In genomic region chr6:24926639-24927038, GRCh38 we compare ENCODE assay signal across 16 cellular contexts. TPM values are rescaled to one million over a fixed set of nuclear protein-coding genes. Genes with fewer than 3 reads are reported as not detected.
DNase-seq lines count a peak whose midpoint lies in the region; ATAC-seq lines count a peak whose summit lies in the region.
"Had no signal": no experiment of that assay in that cellular context is flagged by ENCODE, and none has a peak within 500 bp of the region (broad histone marks: within the 10 kb centered on the region; RNA-seq: fewer than 3 reads in every experiment).

No MANE protein-coding gene starts in this region.

- H3K9me3 Mint-ChIP-seq in T-cell = peaks cover 0 to 6% (median 0%) of the 10 kb centered on the region in 3 donors
- peaks cover 0 to 4% of the 10 kb centered on the region in 2 donors for H3K9me3 Mint-ChIP-seq in effector memory CD8-positive, alpha-beta T cell

- peaks cover 69% of the 10 kb centered on the region for H3K36me3 Mint-ChIP-seq in T-cell
- H3K36me3 Mint-ChIP-seq in effector memory CD8-positive, alpha-beta T cell (ENCODE audit: insufficient read depth) = peaks cover 80% of the 10 kb centered on the region

- CTCF ChIA-PET in T-cell (lab: Charles Lee) = interaction anchor here (0.9 to 2.0 kb wide), 11 partner anchors 8 to 144 kb away, joined by 3 to 22 read pairs (median 5); partner anchors contain the start of gene RIPOR2 (in 2 of the 2)

- peak overlapping the region; percentile 76 to 93 (median 85) for H3K4me3 Mint-ChIP-seq in T-cell
- H3K4me3 Mint-ChIP-seq in effector memory CD8-positive, alpha-beta T cell = peak overlapping the region; percentile 77 to 99

- H3K4me1 Mint-ChIP-seq in T-cell = peaks cover 87 to 98% (median 91%) of the 10 kb centered on the region in 3 donors
- peaks cover 53 to 58% of the 10 kb centered on the region in 2 donors for H3K4me1 Mint-ChIP-seq in effector memory CD8-positive, alpha-beta T cell (ENCODE audit: low read depth in 2 of 2)

- no peaks in the 10 kb centered on the region for H3K27me3 Mint-ChIP-seq in T-cell
- no peaks in the 10 kb centered on the region for H3K27me3 Mint-ChIP-seq in effector memory CD8-positive, alpha-beta T cell

- ATAC-seq in T-cell (replicated peaks in 1 of 4) (peak in 1 of 4 experiments; percentile 9), HG02973 (IDR thresholded peaks at IDR 0.05; ENCODE audit: unreplicated experiment) (no peak), GM21423 (IDR thresholded peaks at IDR 0.05; ENCODE audit: unreplicated experiment) (no peak)
- peak; percentile 7 for ATAC-seq in effector memory CD8-positive, alpha-beta T cell (replicated peaks)
- ATAC-seq: Right ventricle myocardium inferior had no signal

- POLR2A ChIA-PET in T-cell (lab: Charles Lee) = interaction anchor here in 1 of 2 donors (1.0 kb wide), 1 partner anchor 38 kb away, joined by 4 read pairs; no protein-coding TSS in a partner anchor

- H3K27ac ChIP-seq in substantia nigra (ENCODE audit: low read depth, low read length, poor library complexity, severe bottlenecking) = no peak overlapping the region
- H3K27ac ChIP-seq: cardiac muscle cell had no signal

- DNase-seq in stimulated activated CD4-positive, alpha-beta T cell treated with anti-CD3 and anti-CD28 coated beads, Interleukin-4, amount 100 ng/mL, for 24 hours = peak; percentile 3
- DNase-seq in stimulated activated CD4-positive, alpha-beta T cell treated with anti-CD3 and anti-CD28 coated beads, Interleukin-4, amount 100 ng/mL, for 4 hours = no peak
- DNase-seq in T-cell = no peak
- DNase-seq in effector memory CD8-positive, alpha-beta T cell = no peak
- DNase-seq in SIG-M5 treated with dmso at 0.1 percent for 504 hours (lab: John Stamatoyannopoulos, UW; ENCODE audit: unreplicated experiment) = no peak
- DNase-seq in substantia nigra (lab: John Stamatoyannopoulos, UW) = no peak
- DNase-seq: AML-193; left colon; NCI-H1436; NCI-H2227 treated with DMSO at 0.1 percent for 48 hours; NK-92 treated with Interleukin-12 subunit alpha and Interleukin-12 subunit beta, amount 100 ng/mL, for 24 hours; T-helper 9 cell had no signal

- H3K27ac Mint-ChIP-seq in T-cell = peak overlapping the region; percentile 72 to 91
- H3K27ac Mint-ChIP-seq in effector memory CD8-positive, alpha-beta T cell = peak overlapping the region; percentile 77 to 81

RNA-seq across cellular contexts. Expression of gene RIPOR2, which starts 9.1 kb away (rescaled TPM):
- 100 to 1,000 TPM; 381 to 480 (median 441) TPM for total RNA-seq in T-cell
